ENCODE assay signal across 16 cellular contexts in genomic region chr13:31850041-31850440, GRCh38.
DNase-seq lines count a peak whose midpoint lies in the region; ATAC-seq and TF ChIP-seq lines count a peak whose summit lies in the region.
"Had no signal": no experiment of that assay in that cellular context is flagged by ENCODE, and none has a peak within 500 bp of the region (broad histone marks: within the 10 kb centered on the region; RNA-seq: fewer than 3 reads in every experiment).

No MANE protein-coding gene starts in this region.

- H3K4me1 ChIP-seq in heart right ventricle (peaks cover 0 to 62% (median 33%) of the 10 kb centered on the region in 9 donors), right cardiac atrium (ENCODE audit: control insufficient read depth, insufficient read depth, low read length) (no peaks in the 10 kb centered on the region)

- DNase-seq in NCI-H1694 treated with DMSO at 0.1 percent for 48 hours (lab: John Stamatoyannopoulos, UW) (peak; percentile 18), NCI-H1694 (lab: John Stamatoyannopoulos, UW) (no peak), heart right ventricle (no peak), right cardiac atrium (no peak), NCI-H69 (lab: John Stamatoyannopoulos, UW) (peak; percentile 77), dedifferentiated amniotic fluid mesenchymal stem cell (ENCODE audit: extremely low spot score) (no peak), Calu3 (no peak)
- DNase-seq: 8988T; CD4-positive, alpha-beta memory T cell; GDM1; GM23248 had no signal

- ATAC-seq in heart right ventricle: peak in 3 of 8 donors; percentile 10 to 24 (median 23)
- ATAC-seq in right cardiac atrium: no peak
- ATAC-seq: HepG2 had no signal

- H3K4me3 Mint-ChIP-seq in nephron (peak overlapping the region in 2 of 3 experiments; percentile 39 to 44), Calu3 (ENCODE audit: low read depth, unreplicated experiment) (no peak overlapping the region)

- H3K36me3 Mint-ChIP-seq in nephron (ENCODE audit: low read depth): no peaks in the 10 kb centered on the region
- peaks cover 5% of the 10 kb centered on the region for H3K36me3 Mint-ChIP-seq in Calu3 (ENCODE audit: insufficient read depth, unreplicated experiment)

- no peaks in the 10 kb centered on the region for H3K9me3 Mint-ChIP-seq in nephron
- no peaks in the 10 kb centered on the region for H3K9me3 Mint-ChIP-seq in Calu3 (ENCODE audit: low read depth, unreplicated experiment)

- H3K27ac Mint-ChIP-seq in nephron (no peak overlapping the region), Calu3 (ENCODE audit: unreplicated experiment) (no peak overlapping the region)
- H3K27ac Mint-ChIP-seq: CD14-positive monocyte; CD4-positive, alpha-beta memory T cell had no signal

- H3K27ac ChIP-seq in heart right ventricle: peak overlapping the region in 9 of 10 donors; percentile 21 to 90 (median 88)
- H3K27ac ChIP-seq in right cardiac atrium (ENCODE audit: low read length): no peak overlapping the region
- H3K27ac ChIP-seq: BLaER1, GM23248 had no signal

- peaks cover 5% of the 10 kb centered on the region for H3K4me1 Mint-ChIP-seq in nephron
- H3K4me1 Mint-ChIP-seq in Calu3 (ENCODE audit: low read depth, unreplicated experiment): no peaks in the 10 kb centered on the region

- H3K27me3 ChIP-seq in heart right ventricle: no peaks in the 10 kb centered on the region
- H3K27me3 ChIP-seq in right cardiac atrium (ENCODE audit: control insufficient read depth, insufficient read depth): no peaks in the 10 kb centered on the region

- intact Hi-C loops in heart right ventricle (cut with DNase I) (no loop called here), right cardiac atrium (cut with DNase I) (no loop called here), Calu3 (cut with micrococcal nuclease; ENCODE audit: unreplicated experiment) (no loop called here)

- BruUV-seq in Calu3 (replicated peaks; lab: Mats Ljungman, UMichigan): no TSS peak

- H3K9me3 ChIP-seq in heart right ventricle (no peaks in the 10 kb centered on the region), right cardiac atrium (ENCODE audit: control insufficient read depth, low read length) (no peaks in the 10 kb centered on the region)
- H3K9me3 ChIP-seq: BLaER1, HAP-1 had no signal

- H3K36me3 ChIP-seq in heart right ventricle: no peaks in the 10 kb centered on the region
- H3K36me3 ChIP-seq: BLaER1, HAP-1 had no signal

- peaks cover 51% of the 10 kb centered on the region for H3K27me3 Mint-ChIP-seq in nephron (ENCODE audit: low read depth)
- H3K27me3 Mint-ChIP-seq in Calu3 (ENCODE audit: unreplicated experiment): peaks cover 26% of the 10 kb centered on the region

- no peak for TF ChIP-seq CTCF in heart right ventricle (IDR thresholded peaks at IDR 0.05)
- TF ChIP-seq CTCF in nephron (IDR thresholded peaks at IDR 0.05; ENCODE audit: unreplicated experiment in 3 of 3): no peak
- TF ChIP-seq CTCF in Calu3 (IDR thresholded peaks at IDR 0.05; ENCODE audit: unreplicated experiment): no peak

- WGBS in heart right ventricle, 2 donors: 21 to 39% methylated on average over 4 of the region's 4 CpGs
- 32% methylated on average over 4 of the region's 4 CpGs for WGBS in right cardiac atrium

- H3K4me3 ChIP-seq in heart right ventricle: peak overlapping the region in 6 of 10 donors; percentile 14 to 92 (median 79)
- H3K4me3 ChIP-seq in right cardiac atrium (ENCODE audit: low read length): no peak overlapping the region
- H3K4me3 ChIP-seq: BLaER1, GM23248, HAP-1 had no signal

- CTCF ChIA-PET in Calu3 (lab: Charles Lee): no interaction called here

Comparison
In these comparisons a context has a peak if more than half of its experiments do, and no peak if none do; other contexts are left out.
1. DNase-seq: peak in NCI-H1694 treated with DMSO at 0.1 percent for 48 hours (single experiment) and NCI-H69 (single experiment); none in NCI-H1694 (single experiment), heart right ventricle (0 of 2), right cardiac atrium (0 of 3), dedifferentiated amniotic fluid mesenchymal stem cell (single experiment) and Calu3 (single experiment).